In genomic region chr17:17076066-17076465, GRCh38 we compare ENCODE assay signal across 14 cellular contexts. TPM values are rescaled to one million over a fixed set of nuclear protein-coding genes. Genes with fewer than 3 reads are reported as not detected.
DNase-seq lines count a peak whose midpoint lies in the region; ATAC-seq, FAIRE-seq and TF ChIP-seq lines count a peak whose summit lies in the region.
"Had no signal": no experiment of that assay in that cellular context is flagged by ENCODE, and none has a peak within 500 bp of the region (broad histone marks: within the 10 kb centered on the region; RNA-seq: fewer than 3 reads in every experiment).

No MANE protein-coding gene starts in this region.

- TF ChIP-seq CTCF in right atrium auricular region (IDR thresholded peaks at IDR 0.05) (no peak), endothelial cell of umbilical vein (IDR thresholded peaks at IDR 0.05; ENCODE audit: extremely low read depth in 1 of 2, insufficient read depth in 1 of 2, low read depth in 1 of 2, low read length in 2 of 2) (no peak), osteoblast (IDR thresholded peaks at IDR 0.05; ENCODE audit: extremely low read depth, low read depth, low read length) (no peak), upper lobe of right lung (IDR thresholded peaks at IDR 0.05) (no peak)

- no TSS peak for BruUV-seq in endothelial cell of umbilical vein (replicated peaks; lab: Mats Ljungman, UMichigan)

- H3K79me2 ChIP-seq in endothelial cell of umbilical vein (ENCODE audit: control insufficient read depth, insufficient read depth, low read length) (peaks cover 97% of the 10 kb centered on the region), osteoblast (ENCODE audit: insufficient read depth, low read length) (peaks cover 100% of the 10 kb centered on the region)

- no peak overlapping the region for H2AFZ ChIP-seq in endothelial cell of umbilical vein (ENCODE audit: low read depth, low read length)
- no peak overlapping the region for H2AFZ ChIP-seq in osteoblast (ENCODE audit: low read length)

- POLR2A ChIA-PET in endothelial cell of umbilical vein (lab: Charles Lee), result no interaction called here

- H3K9me1 ChIP-seq in endothelial cell of umbilical vein (replicated peaks; ENCODE audit: control insufficient read depth, extremely low read depth, insufficient read depth, low read length), result no peaks in the 10 kb centered on the region

- TF ChIP-seq POLR2A in endothelial cell of umbilical vein (IDR thresholded peaks at IDR 0.05; ENCODE audit: low read depth, low read length), result no peak

- intact Hi-C loops in cardiac septum (cut with DNase I) (no loop called here), endothelial cell of umbilical vein (cut with micrococcal nuclease) (no loop called here), upper lobe of right lung (cut with DNase I) (no loop called here)

- H3K27me3 ChIP-seq in right atrium auricular region, result no peaks in the 10 kb centered on the region
- no peaks in the 10 kb centered on the region for H3K27me3 ChIP-seq in endothelial cell of umbilical vein (ENCODE audit: control insufficient read depth in 2 of 2, insufficient read depth in 2 of 2, low read length in 2 of 2)
- H3K27me3 ChIP-seq in osteoblast (ENCODE audit: insufficient read depth, low read length), result no peaks in the 10 kb centered on the region
- H3K27me3 ChIP-seq in upper lobe of right lung, result no peaks in the 10 kb centered on the region

- H3K36me3 ChIP-seq in right atrium auricular region (peaks cover 29% of the 10 kb centered on the region), endothelial cell of umbilical vein (ENCODE audit: control insufficient read depth in 2 of 2, extremely low read depth in 1 of 2, insufficient read depth in 2 of 2, low read length in 2 of 2) (peaks cover 0 to 13% of the 10 kb centered on the region in 2 experiments), osteoblast (ENCODE audit: insufficient read depth, low read length) (peaks cover 72% of the 10 kb centered on the region), upper lobe of right lung (peaks cover 26% of the 10 kb centered on the region)

- peaks cover 0 to 89% of the 10 kb centered on the region in 2 donors for H3K4me1 ChIP-seq in right atrium auricular region
- peaks cover 23% of the 10 kb centered on the region for H3K4me1 ChIP-seq in endothelial cell of umbilical vein (ENCODE audit: control insufficient read depth, extremely low read depth, insufficient read depth, low read length)
- H3K4me1 ChIP-seq in osteoblast (ENCODE audit: insufficient read depth, low read length), result peaks cover 41% of the 10 kb centered on the region
- peaks cover 64% of the 10 kb centered on the region for H3K4me1 ChIP-seq in upper lobe of right lung

- peaks cover 6% of the 10 kb centered on the region for H4K20me1 ChIP-seq in endothelial cell of umbilical vein (replicated peaks; ENCODE audit: control insufficient read depth, extremely low read depth, insufficient read depth, low read length)
- H4K20me1 ChIP-seq in osteoblast (ENCODE audit: insufficient read depth, low read length), result peaks cover 97% of the 10 kb centered on the region

- H3K27ac ChIP-seq in right atrium auricular region, result no peak overlapping the region
- peak overlapping the region; percentile 44 for H3K27ac ChIP-seq in endothelial cell of umbilical vein (ENCODE audit: insufficient read depth, low read depth, low read length)
- H3K27ac ChIP-seq in osteoblast (ENCODE audit: low read depth, low read length), result no peak overlapping the region
- H3K27ac ChIP-seq in upper lobe of right lung, result peak overlapping the region; percentile 25

- FAIRE-seq in endothelial cell of umbilical vein (lab: Jason Lieb, UNC), result no peak
- FAIRE-seq: frontal cortex, small intestine had no signal

- H3K9ac ChIP-seq in endothelial cell of umbilical vein (replicated peaks; ENCODE audit: extremely low read depth, insufficient read depth, low read length), result no peak overlapping the region

- no peaks in the 10 kb centered on the region for H3K9me3 ChIP-seq in right atrium auricular region
- no peaks in the 10 kb centered on the region for H3K9me3 ChIP-seq in endothelial cell of umbilical vein (replicated peaks; ENCODE audit: control insufficient read depth, insufficient read depth, low read length)
- H3K9me3 ChIP-seq in osteoblast (ENCODE audit: low read depth, low read length), result no peaks in the 10 kb centered on the region
- no peaks in the 10 kb centered on the region for H3K9me3 ChIP-seq in upper lobe of right lung

- CTCF ChIA-PET in endothelial cell of umbilical vein (lab: Charles Lee), result interaction anchor here (0.8 kb wide), 1 partner anchor 84 kb away, joined by 3 read pairs; no protein-coding TSS in a partner anchor

- DNase-seq in cardiac septum (ENCODE audit: low spot score), result peak; percentile 29
- DNase-seq in right atrium auricular region (ENCODE audit: low spot score), result no peak
- no peak for DNase-seq in endothelial cell of umbilical vein (ENCODE audit: low read depth, low spot score)
- DNase-seq in osteoblast (ENCODE audit: insufficient read length, low spot score, missing footprints), result peak; percentile 81
- peak; percentile 33 for DNase-seq in upper lobe of right lung
- DNase-seq in CD1c-positive myeloid dendritic cell (ENCODE audit: extremely low spot score), result no peak
- no peak for DNase-seq in NCI-H748 (lab: John Stamatoyannopoulos, UW; ENCODE audit: unreplicated experiment)
- DNase-seq in HK-2 (ENCODE audit: unreplicated experiment), result no peak
- DNase-seq: cerebellar nuclear complex, NCI-H1048, small intestine, SW 1271 had no signal

- dilution Hi-C loops in endothelial cell of umbilical vein (cut with MboI; ENCODE audit: extremely low pct_ligation_motif_present, low sequenced_read_pairs), result no loop called here

- no peak for ATAC-seq in upper lobe of right lung

- no peak overlapping the region for H3K4me3 ChIP-seq in right atrium auricular region
- H3K4me3 ChIP-seq in endothelial cell of umbilical vein (replicated peaks in 1 of 3; ENCODE audit: insufficient read depth in 1 of 3, low read depth in 1 of 3, low read length in 3 of 3), result no peak overlapping the region
- no peak overlapping the region for H3K4me3 ChIP-seq in osteoblast (ENCODE audit: insufficient read depth, low read length)
- no peak overlapping the region for H3K4me3 ChIP-seq in upper lobe of right lung
- H3K4me3 ChIP-seq: K562 had no signal

- H3K4me2 ChIP-seq in endothelial cell of umbilical vein (ENCODE audit: insufficient read depth, low read length) (no peak overlapping the region), osteoblast (ENCODE audit: insufficient read depth, low read length) (no peak overlapping the region)

TF ChIP-seq in endothelial cell of umbilical vein, 7 proteins besides CTCF, POLR2A, EP300 and RAD21:
- no peak for TF ChIP-seq JUN (IDR thresholded peaks at IDR 0.05; ENCODE audit: borderline replicate concordance, insufficient read depth, insufficient read length, low read depth)
- TF ChIP-seq MYC (IDR thresholded peaks at IDR 0.05; ENCODE audit: low read depth, low read length), result no peak
- TF ChIP-seq POLR2AphosphoS5 (IDR thresholded peaks at IDR 0.05; ENCODE audit: insufficient read depth, low read depth, low read length), result no peak
- TF ChIP-seq FOS (IDR thresholded peaks at IDR 0.05; ENCODE audit: borderline replicate concordance, insufficient read depth, low read length), result no peak
- TF ChIP-seq MAX (IDR thresholded peaks at IDR 0.05; ENCODE audit: insufficient read depth, insufficient read length), result no peak
- no peak for TF ChIP-seq GATA2 (IDR thresholded peaks at IDR 0.05; ENCODE audit: insufficient read depth, insufficient read length, low read depth, low read length)
- no peak for TF ChIP-seq EZH2 (IDR thresholded peaks at IDR 0.05; ENCODE audit: borderline replicate concordance, low read depth, low read length, severe bottlenecking)

RNA-seq across cellular contexts. Expression of gene MPRIP, which starts 33.8 kb away (rescaled TPM):
- total RNA-seq in cardiac septum (554 TPM), right atrium auricular region (100 to 1,000 TPM; 102 to 145 TPM), endothelial cell of umbilical vein (246 and 262 TPM in 2 replicates), osteoblast (120 and 149 TPM in 2 replicates), upper lobe of right lung (333 TPM)
- polyA plus RNA-seq in endothelial cell of umbilical vein, result 94.6 and 102 TPM in 2 replicates
- 84.4 and 92.1 TPM in 2 replicates for polyA plus RNA-seq in endothelial cell of umbilical vein (2011; cell fraction: cytosol; rRNA removed)
- polyA plus RNA-seq in endothelial cell of umbilical vein (2011; cell fraction: nucleus; rRNA removed), result 160 and 171 TPM in 2 replicates
- 165 and 190 TPM in 2 replicates for polyA plus RNA-seq in endothelial cell of umbilical vein (2012)
- polyA minus RNA-seq in endothelial cell of umbilical vein, result 177 and 225 TPM in 2 replicates
- polyA minus RNA-seq in endothelial cell of umbilical vein (2011; cell fraction: cytosol; rRNA and poly(A)+ RNA removed), result 72.5 TPM
- 129 and 135 TPM in 2 replicates for polyA minus RNA-seq in endothelial cell of umbilical vein (2011; cell fraction: nucleus; rRNA and poly(A)+ RNA removed)

Comparison
In these comparisons a context has a peak if more than half of its experiments do, and no peak if none do; other contexts are left out.
1. DNase-seq: peak in cardiac septum (single experiment), osteoblast (single experiment) and upper lobe of right lung (single experiment); none in right atrium auricular region (single experiment), endothelial cell of umbilical vein (single experiment), CD1c-positive myeloid dendritic cell (single experiment), NCI-H748 (single experiment) and HK-2 (single experiment).
2. H3K27ac ChIP-seq: peak in endothelial cell of umbilical vein (single experiment) and upper lobe of right lung (single experiment); none in right atrium auricular region (0 of 2) and osteoblast (single experiment).